In the genomic region with DNA sequence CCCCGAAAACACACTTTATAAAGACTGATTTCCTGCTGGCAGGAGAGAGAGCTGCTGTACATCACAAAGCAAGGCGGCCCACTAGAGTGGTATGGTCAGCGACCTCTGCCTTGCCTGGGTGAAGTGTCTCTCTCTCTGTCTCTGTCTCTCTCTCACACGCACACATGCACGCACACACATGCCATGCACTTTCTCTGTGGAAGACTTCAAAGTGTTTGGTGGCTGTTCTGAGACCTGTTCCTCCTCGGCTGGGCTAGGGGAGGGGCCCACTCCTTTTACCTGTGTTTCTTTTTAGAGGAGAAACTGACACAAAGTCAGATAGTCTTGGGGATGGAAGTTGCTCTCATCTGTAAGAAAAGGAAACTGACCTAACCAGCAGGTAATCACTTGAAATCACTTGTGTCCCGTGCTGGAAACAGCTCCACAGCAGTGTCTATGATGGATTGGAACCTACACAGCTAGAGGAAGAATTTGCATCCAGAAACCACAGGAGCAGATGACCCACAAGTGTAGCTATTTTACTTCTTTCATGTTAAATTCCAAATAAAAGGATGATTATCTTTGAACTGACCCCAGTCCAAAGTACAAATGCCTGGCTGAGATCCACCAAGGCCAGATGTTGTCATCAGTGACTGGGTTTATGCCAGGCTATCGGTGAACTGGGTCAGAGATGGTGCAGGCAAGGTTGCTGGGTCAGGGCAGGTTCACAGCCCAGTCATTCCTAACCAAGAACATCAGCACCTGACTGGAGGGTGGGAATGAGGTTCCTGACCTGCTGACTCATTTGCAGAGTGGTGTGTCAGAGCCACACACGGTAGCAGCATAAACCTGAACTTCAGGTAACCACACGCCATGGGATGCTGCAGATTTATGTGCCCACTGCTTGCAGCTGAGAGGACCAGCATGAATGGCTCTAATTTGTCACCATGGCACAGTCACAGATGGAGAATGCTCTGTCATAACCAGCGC, we compare ENCODE assay signal across 10 cellular contexts.
DNase-seq lines count a peak whose midpoint lies in the region; ATAC-seq and TF ChIP-seq lines count a peak whose summit lies in the region.
"Had no signal": no experiment of that assay in that cellular context is flagged by ENCODE, and none has a peak within 500 bp of the region (broad histone marks: within the 10 kb centered on the region; RNA-seq: fewer than 3 reads in every experiment).

No MANE protein-coding gene starts in this region.

- ATAC-seq in GM19463 (IDR thresholded peaks at IDR 0.05; ENCODE audit: unreplicated experiment) (peak; percentile 77), sciatic nerve (peak; percentile 39), HG02970 (IDR thresholded peaks at IDR 0.05; ENCODE audit: low FRiP score, unreplicated experiment) (no peak)
- ATAC-seq: Right ventricle myocardium inferior had no signal

- intact Hi-C loops in colonic mucosa (cut with DNase I) = no loop called here
- intact Hi-C loops in sciatic nerve (cut with DNase I) = no loop called here

- no peak overlapping the region for H3K27ac ChIP-seq in colonic mucosa
- H3K27ac ChIP-seq: neutrophil had no signal

- no peaks in the 10 kb centered on the region for H3K36me3 ChIP-seq in colonic mucosa
- H3K36me3 ChIP-seq: neutrophil had no signal

- no peaks in the 10 kb centered on the region for H3K9me3 ChIP-seq in colonic mucosa
- H3K9me3 ChIP-seq: neutrophil had no signal

- DNase-seq in HPDE6-E6E7 (ENCODE audit: extremely low spot score) (peak; percentile 86), colonic mucosa (peak; percentile 42), sciatic nerve (ENCODE audit: low spot score) (no peak), NCI-H226 (no peak), GDM1 (lab: John Stamatoyannopoulos, UW) (no peak)
- DNase-seq: NCI-H1417 had no signal

- no peaks in the 10 kb centered on the region for H3K4me1 ChIP-seq in colonic mucosa

- no peaks in the 10 kb centered on the region for H3K27me3 ChIP-seq in colonic mucosa

- no peak for TF ChIP-seq CTCF in colonic mucosa (IDR thresholded peaks at IDR 0.05)

- H3K9ac ChIP-seq in colonic mucosa (ENCODE audit: low read depth in 2 of 2, low read length in 2 of 2) = no peak overlapping the region

- no peak overlapping the region for H3K4me3 ChIP-seq in colonic mucosa

Comparison
In these comparisons a context has a peak if more than half of its experiments do, and no peak if none do; other contexts are left out.
1. DNase-seq: peak in HPDE6-E6E7 (single experiment) and colonic mucosa (single experiment); none in sciatic nerve (single experiment), NCI-H226 (single experiment) and GDM1 (single experiment).